In the genomic region with DNA sequence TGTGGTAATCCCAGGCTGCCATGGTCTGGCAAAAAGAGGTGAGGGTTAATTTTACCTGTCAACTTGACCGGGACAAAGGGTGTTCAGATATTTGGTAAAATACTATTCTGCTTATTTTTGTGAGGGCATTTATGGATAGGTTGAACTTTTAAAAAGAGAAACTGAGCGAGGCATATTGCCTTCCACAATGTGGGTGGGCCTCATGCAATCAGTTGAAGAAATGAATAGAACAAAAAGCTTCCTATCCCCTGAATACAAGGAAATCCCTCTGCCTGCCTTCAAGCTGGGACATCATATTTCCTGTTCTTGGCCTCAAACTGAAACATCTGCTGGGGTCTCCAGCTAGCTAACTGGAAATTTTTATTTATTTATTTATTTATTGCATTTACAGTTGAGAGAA, we compare ENCODE assay signal across 6 cellular contexts.
"Had no signal": no experiment of that assay in that cellular context is flagged by ENCODE, and none has a peak within 500 bp of the region (broad histone marks: within the 10 kb centered on the region; RNA-seq: fewer than 3 reads in every experiment).

No MANE protein-coding gene starts in this region.

- DNase-seq: IMR-90, KBM-7, KG1 had no signal

- H3K27ac ChIP-seq: HL-60 had no signal

- ATAC-seq: HepG2 had no signal

- FAIRE-seq: HepG2, HTR-8/SVneo had no signal
